ENCODE assay signal across 17 cellular contexts in the genomic region with DNA sequence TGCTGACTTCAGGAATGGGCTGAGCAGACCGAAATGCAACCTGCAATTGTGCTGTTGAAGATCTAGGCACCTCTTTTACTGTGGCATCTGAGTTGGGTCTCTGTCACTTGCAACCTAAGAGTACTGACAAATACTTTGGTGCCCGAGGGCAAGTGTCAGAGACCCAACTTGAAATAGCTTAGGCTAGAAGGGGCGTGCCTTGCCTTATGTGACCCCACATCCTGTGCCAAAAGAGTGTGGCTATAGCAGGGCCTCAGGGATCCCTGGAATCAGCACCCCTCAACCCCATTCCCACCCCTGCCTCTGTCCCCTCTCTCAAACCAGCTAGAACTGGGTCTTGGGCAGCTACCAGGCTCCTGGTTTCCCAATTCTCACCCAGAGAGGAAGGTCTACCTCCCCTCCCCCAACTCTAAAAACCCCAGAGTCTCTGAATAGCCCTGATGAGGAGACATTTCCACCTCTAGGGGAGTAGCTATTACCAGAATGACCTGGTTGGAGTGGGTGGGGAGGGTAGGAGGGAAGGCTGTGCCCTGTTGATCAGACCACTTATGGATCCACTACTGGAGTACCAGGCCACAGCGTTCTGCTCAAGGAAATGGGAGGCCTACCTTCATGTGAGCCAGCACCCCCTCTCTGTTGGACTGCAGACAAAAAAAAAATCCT. TPM values are rescaled to one million over a fixed set of nuclear protein-coding genes. Genes with fewer than 3 reads are reported as not detected.
A peak's percentile ranks its signal among the peaks of the same experiment; 100 is the strongest.
DNase-seq lines count a peak whose midpoint lies in the region; ATAC-seq and TF ChIP-seq lines count a peak whose summit lies in the region.
"Had no signal": no experiment of that assay in that cellular context is flagged by ENCODE, and none has a peak within 500 bp of the region (broad histone marks: within the 10 kb centered on the region; RNA-seq: fewer than 3 reads in every experiment).

No MANE protein-coding gene starts in this region.

- H3K4me1 Mint-ChIP-seq in nephron = peaks cover 38% of the 10 kb centered on the region
- H3K4me1 Mint-ChIP-seq: CD4-positive, alpha-beta memory T cell; T-cell had no signal

- DNase-seq in heart left ventricle (no peak), Right ventricle myocardium inferior (ENCODE audit: missing footprints) (no peak), coronary artery (ENCODE audit: low spot score) (no peak), upper lobe of right lung (no peak), AG20443 (ENCODE audit: low spot score) (no peak), NCI-H748 treated with DMSO at 0.1 percent for 48 hours (lab: John Stamatoyannopoulos, UW) (no peak), H4 (ENCODE audit: low spot score) (no peak)
- DNase-seq: activated naive CD4-positive, alpha-beta T cell; CD4-positive, alpha-beta memory T cell; effector CD4-positive, alpha-beta T cell; midbrain; NCI-H2029 treated with DMSO at 0.1 percent for 48 hours; Peyer's patch; stimulated activated CD4-positive, alpha-beta T cell treated with anti-CD3 and anti-CD28 coated beads, Interleukin-12 subunit alpha, Interleukin-12 subunit beta, amount 100 ng/mL, for 4 hours; T-cell had no signal

- no peak overlapping the region for H3K4me3 Mint-ChIP-seq in nephron
- H3K4me3 Mint-ChIP-seq: brain; CD4-positive, alpha-beta memory T cell; T-cell had no signal

- H3K4me3 ChIP-seq in heart left ventricle (no peak overlapping the region), coronary artery (no peak overlapping the region), upper lobe of right lung (no peak overlapping the region)
- H3K4me3 ChIP-seq: Peyer's patch had no signal

- peak overlapping the region in 10 of 12 donors; percentile 5 to 80 (median 61) for H3K27ac ChIP-seq in heart left ventricle
- peak overlapping the region; percentile 79 to 83 for H3K27ac ChIP-seq in coronary artery
- H3K27ac ChIP-seq in upper lobe of right lung = no peak overlapping the region

- no peaks in the 10 kb centered on the region for H3K27me3 ChIP-seq in heart left ventricle
- H3K27me3 ChIP-seq in upper lobe of right lung = no peaks in the 10 kb centered on the region
- H3K27me3 ChIP-seq: Peyer's patch had no signal

- no peak for TF ChIP-seq CTCF in heart left ventricle (IDR thresholded peaks at IDR 0.05)
- TF ChIP-seq CTCF in coronary artery (IDR thresholded peaks at IDR 0.05) = no peak
- no peak for TF ChIP-seq CTCF in nephron (IDR thresholded peaks at IDR 0.05; ENCODE audit: unreplicated experiment in 3 of 3)
- no peak for TF ChIP-seq CTCF in upper lobe of right lung (IDR thresholded peaks at IDR 0.05)

- no peaks in the 10 kb centered on the region for H3K27me3 Mint-ChIP-seq in nephron (ENCODE audit: low read depth)

- H3K9me3 ChIP-seq in heart left ventricle (no peaks in the 10 kb centered on the region), upper lobe of right lung (no peaks in the 10 kb centered on the region)
- H3K9me3 ChIP-seq: Peyer's patch had no signal

- ATAC-seq in heart left ventricle = peak in 3 of 4 donors; percentile 13 to 44 (median 29)
- no peak for ATAC-seq in Right ventricle myocardium inferior
- peak; percentile 45 for ATAC-seq in upper lobe of right lung
- ATAC-seq: T-cell had no signal

- intact Hi-C loops in heart left ventricle (cut with DNase I) = no loop called here
- intact Hi-C loops in Right ventricle myocardium inferior (cut with DNase I) = no loop called here
- intact Hi-C loops in upper lobe of right lung (cut with DNase I) = no loop called here

- H3K36me3 Mint-ChIP-seq in nephron (ENCODE audit: low read depth) = peaks cover 10% of the 10 kb centered on the region
- H3K36me3 Mint-ChIP-seq: CD4-positive, alpha-beta memory T cell; T-cell had no signal

- peak overlapping the region in 2 of 3 experiments; percentile 45 to 64 for H3K27ac Mint-ChIP-seq in nephron
- H3K27ac Mint-ChIP-seq: CD4-positive, alpha-beta memory T cell; T-cell had no signal

- peaks cover 0 to 36% (median 16%) of the 10 kb centered on the region in 12 donors for H3K4me1 ChIP-seq in heart left ventricle
- H3K4me1 ChIP-seq in upper lobe of right lung = peaks cover 28% of the 10 kb centered on the region

- no peak for TF ChIP-seq POLR2A in heart left ventricle (IDR thresholded peaks at IDR 0.05)

- no peaks in the 10 kb centered on the region for H3K9me3 Mint-ChIP-seq in nephron
- H3K9me3 Mint-ChIP-seq: CD4-positive, alpha-beta memory T cell; T-cell had no signal

- no peaks in the 10 kb centered on the region for H3K36me3 ChIP-seq in heart left ventricle
- H3K36me3 ChIP-seq in upper lobe of right lung = no peaks in the 10 kb centered on the region
- H3K36me3 ChIP-seq: Peyer's patch had no signal

- WGBS in heart left ventricle, 4 donors = 67 to 82% (median 70%) methylated on average over 4 of the region's 4 CpGs

RNA-seq across cellular contexts. Expression of a gene that starts 17.5 kb away (rescaled TPM):
- total RNA-seq in heart left ventricle (10 to 100 TPM in 6 of 9 donors, 1 to 10 TPM in 3; 3.5 to 34.3 (median 10.7) TPM), Right ventricle myocardium inferior (6.7 TPM), upper lobe of right lung (79.6 TPM)
- polyA plus RNA-seq in heart left ventricle = 10 to 100 TPM in 1 of 2 donors, 1 to 10 TPM in 1; 1.7 to 12.0 TPM
- 22.8 and 27.5 TPM in 2 replicates for total RNA-seq in H4 (2014; rRNA removed; shearing (Covaris generic))
